ENCODE assay signal across 17 cellular contexts in genomic region chr1:173448945-173449344, GRCh38. TPM values are rescaled to one million over a fixed set of nuclear protein-coding genes. Genes with fewer than 3 reads are reported as not detected.
DNase-seq lines count a peak whose midpoint lies in the region; ATAC-seq and TF ChIP-seq lines count a peak whose summit lies in the region.
"Had no signal": no experiment of that assay in that cellular context is flagged by ENCODE, and none has a peak within 500 bp of the region (broad histone marks: within the 10 kb centered on the region; RNA-seq: fewer than 3 reads in every experiment).

No MANE protein-coding gene starts in this region.

- H3K27ac ChIP-seq in H9 (ENCODE audit: insufficient read length, low read depth, low read length) (peak overlapping the region; percentile 67), SJCRH30 (peak overlapping the region; percentile 28), endodermal cell (ENCODE audit: low read depth, low read length) (no peak overlapping the region), caudate nucleus (ENCODE audit: low read depth, low read length) (no peak overlapping the region)
- H3K27ac ChIP-seq: GM23248, HL-60 had no signal

- no peak overlapping the region for H2BK15ac ChIP-seq in H9 (ENCODE audit: low read depth, low read length)

- H2BK5ac ChIP-seq in H9 (ENCODE audit: insufficient read length, low read length) = no peak overlapping the region

- H3K4me3 Mint-ChIP-seq in H9 (no peak overlapping the region; a peak in 1 of 5 replicates), endodermal cell (no peak overlapping the region), nephron progenitor cell (no peak overlapping the region)
- H3K4me3 Mint-ChIP-seq: B cell; CD4-positive, alpha-beta T cell; IgD-negative memory B cell had no signal

- H3K27me3 ChIP-seq in H9 (ENCODE audit: insufficient read depth, low read length) (no peaks in the 10 kb centered on the region), SJCRH30 (no peaks in the 10 kb centered on the region), endodermal cell (ENCODE audit: control insufficient read depth, insufficient read depth, low read length, poor library complexity, severe bottlenecking) (no peaks in the 10 kb centered on the region)

- H3K27ac Mint-ChIP-seq in H9 (peak overlapping the region; percentile 86 to 95 (median 90); a peak in 5 of 7 replicates), endodermal cell (peak overlapping the region; percentile 44), nephron progenitor cell (no peak overlapping the region)
- H3K27ac Mint-ChIP-seq: B cell; CD4-positive, alpha-beta T cell; IgD-negative memory B cell had no signal

- no peaks in the 10 kb centered on the region for H3K79me1 ChIP-seq in H9 (ENCODE audit: insufficient read depth, low read depth, low read length, poor library complexity, severe bottlenecking)

- H3K9me3 Mint-ChIP-seq in H9 (peaks cover 29 to 32% of the 10 kb centered on the region in 2 experiments), endodermal cell (peaks cover 38% of the 10 kb centered on the region), nephron progenitor cell (peaks cover 34% of the 10 kb centered on the region)

- H3K4me1 Mint-ChIP-seq in H9 (peaks cover 32 to 67% of the 10 kb centered on the region in 2 experiments), endodermal cell (peaks cover 12% of the 10 kb centered on the region), nephron progenitor cell (no peaks in the 10 kb centered on the region)

- no peak overlapping the region for H3K56ac ChIP-seq in H9 (ENCODE audit: insufficient read length, low read depth, low read length)

- H3K4me3 ChIP-seq in SJCRH30 (no peak overlapping the region), endodermal cell (ENCODE audit: low read length) (no peak overlapping the region)
- H3K4me3 ChIP-seq: GM12878, GM23248, HAP-1 had no signal

- H3K36me3 Mint-ChIP-seq in H9 (ENCODE audit: insufficient read depth in 1 of 3, low read depth in 3 of 3) (peaks cover 18 to 38% (median 35%) of the 10 kb centered on the region in 3 experiments), endodermal cell (ENCODE audit: low read depth) (peaks cover 55% of the 10 kb centered on the region), nephron progenitor cell (ENCODE audit: low read depth) (peaks cover 32% of the 10 kb centered on the region)

- H2BK120ac ChIP-seq in H9 (ENCODE audit: low read depth, low read length, poor library complexity, severe bottlenecking) = no peak overlapping the region

- H3T11ph ChIP-seq in H9 (ENCODE audit: low read length) = no peak overlapping the region

- H2AFZ ChIP-seq in H9 (ENCODE audit: low read length) = no peak overlapping the region
- H2AFZ ChIP-seq: GM23248 had no signal

- no peak overlapping the region for H4K91ac ChIP-seq in H9 (ENCODE audit: insufficient read length, low read depth, low read length)

- H2BK12ac ChIP-seq in H9 (ENCODE audit: insufficient read length, low read depth, low read length) = no peak overlapping the region

- H3K4ac ChIP-seq in H9 (ENCODE audit: low read depth, low read length) = no peak overlapping the region; the same call in 1 of the 2 replicates

- H3K9ac ChIP-seq in H9 (ENCODE audit: extremely low read depth, insufficient read length, low read length) (no peak overlapping the region), endodermal cell (ENCODE audit: extremely low read depth, low read length, poor library complexity, severe bottlenecking) (no peak overlapping the region)
- H3K9ac ChIP-seq: GM23248 had no signal

- no peaks in the 10 kb centered on the region for H3K79me2 ChIP-seq in H9 (ENCODE audit: insufficient read depth, low read length)

- peaks cover 6% of the 10 kb centered on the region for H3K9me3 ChIP-seq in H9 (ENCODE audit: control insufficient read depth, low read depth, low read length)
- H3K9me3 ChIP-seq in SJCRH30 (replicated peaks) = no peaks in the 10 kb centered on the region; the same call in none of the 2 replicates
- H3K9me3 ChIP-seq in endodermal cell (ENCODE audit: control insufficient read depth, low read length) = peaks cover 34% of the 10 kb centered on the region

- WGBS in H9 (ENCODE audit: extremely low coverage, insufficient read length, low lambda C conversion rate) = no CpG with 5 or more reads among the region's 2 CpGs
- WGBS in endodermal cell (ENCODE audit: insufficient coverage in 1 of 2, insufficient read length in 1 of 2), 2 experiments = 91 to 100% methylated on average over 1 to 2 of the region's 2 CpGs

- no peaks in the 10 kb centered on the region for H3K27me3 Mint-ChIP-seq in H9 (ENCODE audit: low read depth)
- no peaks in the 10 kb centered on the region for H3K27me3 Mint-ChIP-seq in endodermal cell (ENCODE audit: insufficient read depth)
- no peaks in the 10 kb centered on the region for H3K27me3 Mint-ChIP-seq in nephron progenitor cell (ENCODE audit: low read depth, poor library complexity)
- H3K27me3 Mint-ChIP-seq: B cell; CD4-positive, alpha-beta T cell; IgD-negative memory B cell had no signal

- H3K4me1 ChIP-seq in H9 (ENCODE audit: insufficient read depth, low read length) = peaks cover 2% of the 10 kb centered on the region; the same call in 1 of the 2 replicates
- H3K4me1 ChIP-seq in SJCRH30 = peaks cover 11% of the 10 kb centered on the region
- no peaks in the 10 kb centered on the region for H3K4me1 ChIP-seq in endodermal cell (ENCODE audit: control insufficient read depth, insufficient read depth, low read length)

- no peak overlapping the region for H3K14ac ChIP-seq in H9 (ENCODE audit: insufficient read depth, low read length)

- DNase-seq in H9 = peak; percentile 59
- no peak for DNase-seq in SJCRH30
- no peak for DNase-seq in endodermal cell
- DNase-seq in nephron progenitor cell = no peak
- DNase-seq in caudate nucleus (lab: John Stamatoyannopoulos, UW) = no peak
- no peak for DNase-seq in activated CD4-positive, CD25-positive, alpha-beta regulatory T cell treated with anti-CD3 and anti-CD28 coated beads, Interleukin-2, amount 50 U/mL, for 72 hours
- DNase-seq: C1 segment of cervical spinal cord; Calu3; CD4-positive, alpha-beta T cell; DMS 273 treated with DMSO at 0.1 percent for 48 hours; GM23248 had no signal

- no peak overlapping the region for H3K18ac ChIP-seq in H9 (ENCODE audit: insufficient read length, low read depth, low read length)

- no peak overlapping the region for H2AK5ac ChIP-seq in H9 (ENCODE audit: insufficient read length, low read length)

- H3K4me2 ChIP-seq in H9 (ENCODE audit: insufficient read depth, insufficient read length, low read length) = no peak overlapping the region

- TF ChIP-seq CTCF in H9 (conservative IDR thresholded peaks at IDR 0.05) = no peak
- TF ChIP-seq CTCF in endodermal cell (conservative IDR thresholded peaks at IDR 0.05) = no peak
- TF ChIP-seq CTCF in nephron progenitor cell (IDR thresholded peaks at IDR 0.05) = no peak

- H4K8ac ChIP-seq in H9 (replicated peaks; ENCODE audit: insufficient read length, low read depth, low read length) = no peak overlapping the region

- no peak overlapping the region for H3K23ac ChIP-seq in H9 (ENCODE audit: insufficient read length, low read depth, low read length)

- H2BK20ac ChIP-seq in H9 (ENCODE audit: low read depth, low read length, poor library complexity, severe bottlenecking) = no peak overlapping the region

- no peak for ATAC-seq in HG03521 (IDR thresholded peaks at IDR 0.05; ENCODE audit: unreplicated experiment)
- ATAC-seq: GM12878 had no signal

- no peaks in the 10 kb centered on the region for H4K20me1 ChIP-seq in H9 (ENCODE audit: control insufficient read depth, insufficient read depth, insufficient read length)

- no peaks in the 10 kb centered on the region for H3K23me2 ChIP-seq in H9 (ENCODE audit: insufficient read length, low read depth, low read length, poor library complexity, severe bottlenecking)

- no peak overlapping the region for H4K5ac ChIP-seq in H9 (ENCODE audit: insufficient read length, low read depth, low read length)

- H3K36me3 ChIP-seq in SJCRH30 (no peaks in the 10 kb centered on the region), endodermal cell (ENCODE audit: control insufficient read depth, insufficient read depth, low read length) (peaks cover 13% of the 10 kb centered on the region)
- H3K36me3 ChIP-seq: HAP-1 had no signal

RNA-seq across cellular contexts. Expression of gene PRDX6, which starts 28.2 kb away (rescaled TPM):
- total RNA-seq in H9 (2021) (533 and 541 TPM in 2 replicates), endodermal cell (100 to 1,000 TPM; 483 to 623 TPM)
- 259 and 265 TPM in 2 replicates for total RNA-seq in SJCRH30 (2014; rRNA removed; shearing (Covaris generic))
- polyA plus RNA-seq in endodermal cell (2013, experiment 1 of 2) = 313 TPM
- polyA plus RNA-seq in endodermal cell (2013, experiment 2 of 2) = 304 TPM

Comparison
In these comparisons a context has a peak if more than half of its experiments do, and no peak if none do; other contexts are left out.
1. H3K27ac ChIP-seq: peak in H9 (single experiment) and SJCRH30 (single experiment); none in endodermal cell (single experiment) and caudate nucleus (single experiment).